Comparison of ENCODE assay signal across 30 cellular contexts in the genomic region with DNA sequence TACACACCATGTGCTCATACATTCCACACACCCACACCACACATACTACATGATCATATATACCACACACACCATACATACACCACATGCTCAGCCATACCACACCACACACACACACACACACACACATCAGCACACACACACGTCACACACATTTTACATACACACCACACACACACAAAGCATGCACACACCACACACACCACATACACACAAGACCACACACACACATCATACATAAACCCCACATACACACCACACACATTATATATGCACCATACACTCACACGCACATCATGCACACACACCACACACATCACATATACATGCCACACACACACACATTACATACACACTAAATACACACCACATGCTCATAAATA.
"Had no signal": no experiment of that assay in that cellular context is flagged by ENCODE, and none has a peak within 500 bp of the region (broad histone marks: within the 10 kb centered on the region; RNA-seq: fewer than 3 reads in every experiment).

No MANE protein-coding gene starts in this region.

- H3K36me3 Mint-ChIP-seq: mesothelial cell of epicardium; naive B cell; neural progenitor cell; stimulated activated memory B cell treated with anti-CD40 and anti-IgM and Interleukin-4, amounts not matched to agents 10 μg/mL and 1 μg/mL and 100 μg/mL, for 72 hours had no signal

- H3K4me3 ChIP-seq: colonic mucosa, esophagus squamous epithelium, heart right ventricle, left lung, mucosa of descending colon, neural progenitor cell, prostate gland, right atrium auricular region, sigmoid colon, testis, tibial artery, upper lobe of left lung, uterus had no signal

- H3K4me1 ChIP-seq: colonic mucosa, left lung, neural progenitor cell, prostate gland, right atrium auricular region, sigmoid colon, testis, upper lobe of left lung, uterus had no signal

- DNase-seq: colonic mucosa; effector CD8-positive, alpha-beta T cell; endodermal cell; esophagus squamous epithelium; foreskin melanocyte; glutamatergic neuron; heart right ventricle; hippocampal formation; left cardiac atrium; left lung; mesenchymal stem cell; mucosa of descending colon; naive B cell; nucleus accumbens; sigmoid colon; stimulated activated CD4-positive, alpha-beta T cell treated with anti-CD3 and anti-CD28 coated beads, Interleukin-2, amount 100 ng/mL, for 24 hours; stimulated activated CD4-positive, alpha-beta T cell treated with anti-CD3 and anti-CD28 coated beads, Interleukin-4, amount 100 ng/mL, for 24 hours; stimulated activated naive CD8-positive, alpha-beta T cell treated with anti-CD3 and anti-CD28 coated beads, Interleukin-15, Interleukin-2, amounts not matched to agents 100 U/mL and 50 U/mL, for 24 hours; substantia nigra; testis; tibial artery; uterus had no signal

- H3K4me3 Mint-ChIP-seq: dendritic cell treated with granulocyte-macrophage colony-stimulating factor and Interleukin-4, amounts not matched to agents 40 ng/mL and 50 ng/mL, for 4 days; endodermal cell; mesothelial cell of epicardium; naive B cell; nephron; neural progenitor cell; stimulated activated memory B cell treated with anti-CD40 and anti-IgM and Interleukin-4, amounts not matched to agents 10 μg/mL and 1 μg/mL and 100 μg/mL, for 72 hours had no signal

- H3K36me3 ChIP-seq: colonic mucosa, esophagus squamous epithelium, heart right ventricle, left lung, neural progenitor cell, prostate gland, right atrium auricular region, sigmoid colon, tibial artery, upper lobe of left lung, uterus had no signal

- H3K9ac ChIP-seq: neural progenitor cell had no signal

- H3K27ac Mint-ChIP-seq: dendritic cell treated with granulocyte-macrophage colony-stimulating factor and Interleukin-4, amounts not matched to agents 40 ng/mL and 50 ng/mL, for 4 days; endodermal cell; mesothelial cell of epicardium; naive B cell; nephron; neural progenitor cell; stimulated activated memory B cell treated with anti-CD40 and anti-IgM and Interleukin-4, amounts not matched to agents 10 μg/mL and 1 μg/mL and 100 μg/mL, for 72 hours had no signal

- H3K9me3 Mint-ChIP-seq: dendritic cell treated with granulocyte-macrophage colony-stimulating factor and Interleukin-4, amounts not matched to agents 40 ng/mL and 50 ng/mL, for 4 days; endodermal cell; mesothelial cell of epicardium; nephron; neural progenitor cell; stimulated activated memory B cell treated with anti-CD40 and anti-IgM and Interleukin-4, amounts not matched to agents 10 μg/mL and 1 μg/mL and 100 μg/mL, for 72 hours had no signal

- H3K4me1 Mint-ChIP-seq: endodermal cell; naive B cell; neural progenitor cell; stimulated activated memory B cell treated with anti-CD40 and anti-IgM and Interleukin-4, amounts not matched to agents 10 μg/mL and 1 μg/mL and 100 μg/mL, for 72 hours had no signal

- H3K27me3 Mint-ChIP-seq: dendritic cell treated with granulocyte-macrophage colony-stimulating factor and Interleukin-4, amounts not matched to agents 40 ng/mL and 50 ng/mL, for 4 days; naive B cell; stimulated activated memory B cell treated with anti-CD40 and anti-IgM and Interleukin-4, amounts not matched to agents 10 μg/mL and 1 μg/mL and 100 μg/mL, for 72 hours had no signal

- H3K4me2 ChIP-seq: neural progenitor cell had no signal

- ATAC-seq: heart right ventricle; left cardiac atrium; left lung; stimulated activated memory B cell treated with anti-CD40 and anti-IgM and Interleukin-4, amounts not matched to agents 10 μg/mL and 1 μg/mL and 100 μg/mL, for 72 hours; stimulated activated naive CD8-positive, alpha-beta T cell treated with anti-CD3 and anti-CD28 coated beads, Interleukin-15, Interleukin-2, amounts not matched to agents 100 U/mL and 50 U/mL, for 24 hours had no signal

- H3K9me3 ChIP-seq: colonic mucosa, esophagus squamous epithelium, heart right ventricle, left lung, mucosa of descending colon, prostate gland, right atrium auricular region, sigmoid colon, testis, tibial artery, upper lobe of left lung, uterus had no signal

- H2AFZ ChIP-seq: neural progenitor cell had no signal

- H3K27ac ChIP-seq: colonic mucosa, esophagus squamous epithelium, heart right ventricle, left lung, neural progenitor cell, prostate gland, right atrium auricular region, sigmoid colon, testis, tibial artery, upper lobe of left lung, uterus had no signal

- H3K27me3 ChIP-seq: colonic mucosa, esophagus squamous epithelium, heart right ventricle, left lung, neural progenitor cell, right atrium auricular region, testis, tibial artery, upper lobe of left lung, uterus had no signal
